Comparison of ENCODE assay signal across 1 cellular context in the genomic region with DNA sequence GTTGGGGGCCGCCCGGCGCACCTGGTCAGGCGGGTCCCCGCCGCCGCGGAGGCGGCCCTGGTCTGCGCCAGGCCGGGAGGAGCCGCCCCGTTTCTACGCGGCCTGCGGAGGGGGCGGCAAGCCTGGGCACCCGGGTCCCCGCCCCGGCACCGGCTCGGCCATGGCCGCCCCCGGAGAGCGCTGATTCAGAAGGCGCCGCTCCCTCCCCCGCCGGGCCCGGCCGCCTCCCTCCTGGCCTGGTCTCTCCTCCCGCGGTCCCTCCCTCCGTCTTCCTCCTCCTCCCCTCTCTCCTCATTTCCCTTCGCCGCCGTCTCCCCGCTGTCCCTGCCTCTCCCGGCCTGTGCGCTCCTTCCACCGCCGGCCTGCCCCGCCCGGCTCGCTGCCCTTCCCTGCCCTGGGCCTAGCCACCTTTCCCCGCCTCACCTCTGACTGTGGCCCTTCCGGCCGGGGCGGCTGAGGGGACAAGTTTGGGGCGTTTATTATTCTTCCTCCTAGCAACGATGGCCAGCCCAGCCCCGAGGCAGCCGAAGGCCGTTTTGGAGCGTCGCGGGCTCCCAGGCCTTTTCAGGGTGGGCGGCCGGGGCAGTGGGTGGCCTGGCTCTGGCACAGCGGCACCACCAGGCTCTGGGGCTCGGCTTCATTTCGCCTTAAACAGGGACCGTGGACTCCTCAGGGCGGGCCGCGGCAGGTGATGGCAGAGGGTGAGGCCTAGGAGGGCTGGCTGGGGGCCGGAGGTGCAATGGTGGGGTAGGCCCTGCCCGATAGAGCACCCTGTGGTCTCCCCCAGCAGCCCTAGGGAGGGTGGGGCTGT.
A peak's percentile ranks its signal among the peaks of the same experiment; 100 is the strongest.
TF ChIP-seq lines count a peak whose summit lies in the region.

No MANE protein-coding gene starts in this region.

TF ChIP-seq in WTC11, 78 proteins besides CTCF, POLR2A, EP300 and RAD21 (continued from another document):
- TF ChIP-seq, protein P1, sequence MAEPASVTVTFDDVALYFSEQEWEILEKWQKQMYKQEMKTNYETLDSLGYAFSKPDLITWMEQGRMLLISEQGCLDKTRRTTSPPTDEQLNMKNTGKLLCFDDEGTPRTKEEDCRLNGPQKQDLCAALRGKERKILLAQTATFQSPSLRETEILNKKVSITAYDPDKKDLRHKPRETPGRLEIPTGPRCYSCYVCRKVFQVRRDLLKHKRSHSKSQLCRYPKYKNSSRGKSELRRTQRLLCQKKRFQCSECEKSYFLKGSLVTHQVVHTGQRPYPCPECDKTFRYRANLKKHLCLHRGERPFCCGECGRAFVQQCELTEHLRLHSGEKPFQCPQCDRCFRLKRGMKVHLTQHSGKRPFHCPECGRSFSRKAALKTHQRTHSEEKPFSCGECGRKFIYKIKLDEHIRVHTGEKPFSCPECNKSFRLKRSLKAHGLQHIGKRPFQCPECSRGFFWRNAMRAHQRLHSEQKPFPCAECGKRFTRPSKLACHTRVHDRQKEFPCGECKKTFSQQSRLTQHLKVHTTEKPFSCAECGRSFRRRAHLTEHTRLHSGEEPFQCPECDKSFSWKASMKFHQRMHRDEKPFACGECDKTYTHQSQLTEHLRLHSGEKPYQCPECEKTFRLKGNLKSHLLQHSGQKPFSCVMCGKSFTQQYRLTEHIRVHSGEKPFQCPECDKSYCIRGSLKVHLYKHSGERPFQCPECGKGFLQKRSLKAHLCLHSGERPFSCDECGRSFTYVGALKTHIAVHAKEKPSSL (CRISPR knock-in tag; conservative IDR thresholded peaks at IDR 0.05): no peak
- TF ChIP-seq OVOL2 (CRISPR knock-in tag; IDR thresholded peaks at IDR 0.05; ENCODE audit: borderline replicate concordance) (no peak), ZNF138 (CRISPR knock-in tag; conservative IDR thresholded peaks at IDR 0.05) (no peak), E2F5 (CRISPR knock-in tag; IDR thresholded peaks at IDR 0.05) (no peak), ZNF281 (CRISPR knock-in tag; IDR thresholded peaks at IDR 0.05) (no peak), NFYB (CRISPR knock-in tag; conservative IDR thresholded peaks at IDR 0.05; ENCODE audit: low read depth) (no peak), ZMAT4 (CRISPR knock-in tag; IDR thresholded peaks at IDR 0.05) (no peak), GTF2I (CRISPR knock-in tag; conservative IDR thresholded peaks at IDR 0.05) (no peak), CREB1 (CRISPR knock-in tag; IDR thresholded peaks at IDR 0.05) (no peak), ESRRA (CRISPR knock-in tag; IDR thresholded peaks at IDR 0.05; ENCODE audit: borderline replicate concordance) (no peak), KAT7 (CRISPR knock-in tag; IDR thresholded peaks at IDR 0.05; ENCODE audit: borderline replicate concordance) (0 out of 2 replicates have a peak, but pooled peaks have one; percentile 45), PRRX2 (CRISPR knock-in tag; IDR thresholded peaks at IDR 0.05) (no peak), SMAD4 (CRISPR knock-in tag; IDR thresholded peaks at IDR 0.05) (no peak), GRHL2 (CRISPR knock-in tag; IDR thresholded peaks at IDR 0.05; ENCODE audit: insufficient replicate concordance, severe bottlenecking) (no peak), ZNF423 (CRISPR knock-in tag; IDR thresholded peaks at IDR 0.05) (no peak), ZNF396 (CRISPR knock-in tag; IDR thresholded peaks at IDR 0.05; ENCODE audit: borderline replicate concordance) (no peak), TCF7 (CRISPR knock-in tag; IDR thresholded peaks at IDR 0.05; ENCODE audit: low read depth) (no peak), MYBL2 (CRISPR knock-in tag; IDR thresholded peaks at IDR 0.05) (no peak), SP1 (CRISPR knock-in tag; conservative IDR thresholded peaks at IDR 0.05) (no peak), MXD4 (CRISPR knock-in tag; IDR thresholded peaks at IDR 0.05; ENCODE audit: borderline replicate concordance) (no peak), NFE2L1 (CRISPR knock-in tag; IDR thresholded peaks at IDR 0.05) (0 out of 2 replicates have a peak, but pooled peaks have one; percentile 33), ZNF317 (CRISPR knock-in tag; IDR thresholded peaks at IDR 0.05; ENCODE audit: borderline replicate concordance, low read depth) (no peak), NR1H2 (CRISPR knock-in tag; IDR thresholded peaks at IDR 0.05) (no peak), MLX (CRISPR knock-in tag; IDR thresholded peaks at IDR 0.05) (no peak), AR (CRISPR knock-in tag; IDR thresholded peaks at IDR 0.05) (no peak)
- TF ChIP-seq, protein P2, sequence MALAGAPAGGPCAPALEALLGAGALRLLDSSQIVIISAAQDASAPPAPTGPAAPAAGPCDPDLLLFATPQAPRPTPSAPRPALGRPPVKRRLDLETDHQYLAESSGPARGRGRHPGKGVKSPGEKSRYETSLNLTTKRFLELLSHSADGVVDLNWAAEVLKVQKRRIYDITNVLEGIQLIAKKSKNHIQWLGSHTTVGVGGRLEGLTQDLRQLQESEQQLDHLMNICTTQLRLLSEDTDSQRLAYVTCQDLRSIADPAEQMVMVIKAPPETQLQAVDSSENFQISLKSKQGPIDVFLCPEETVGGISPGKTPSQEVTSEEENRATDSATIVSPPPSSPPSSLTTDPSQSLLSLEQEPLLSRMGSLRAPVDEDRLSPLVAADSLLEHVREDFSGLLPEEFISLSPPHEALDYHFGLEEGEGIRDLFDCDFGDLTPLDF (CRISPR knock-in tag; IDR thresholded peaks at IDR 0.05): no peak
- TF ChIP-seq, protein P3, sequence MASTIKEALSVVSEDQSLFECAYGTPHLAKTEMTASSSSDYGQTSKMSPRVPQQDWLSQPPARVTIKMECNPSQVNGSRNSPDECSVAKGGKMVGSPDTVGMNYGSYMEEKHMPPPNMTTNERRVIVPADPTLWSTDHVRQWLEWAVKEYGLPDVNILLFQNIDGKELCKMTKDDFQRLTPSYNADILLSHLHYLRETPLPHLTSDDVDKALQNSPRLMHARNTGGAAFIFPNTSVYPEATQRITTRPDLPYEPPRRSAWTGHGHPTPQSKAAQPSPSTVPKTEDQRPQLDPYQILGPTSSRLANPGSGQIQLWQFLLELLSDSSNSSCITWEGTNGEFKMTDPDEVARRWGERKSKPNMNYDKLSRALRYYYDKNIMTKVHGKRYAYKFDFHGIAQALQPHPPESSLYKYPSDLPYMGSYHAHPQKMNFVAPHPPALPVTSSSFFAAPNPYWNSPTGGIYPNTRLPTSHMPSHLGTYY (CRISPR knock-in tag; IDR thresholded peaks at IDR 0.05): no peak
- TF ChIP-seq, protein P4, sequence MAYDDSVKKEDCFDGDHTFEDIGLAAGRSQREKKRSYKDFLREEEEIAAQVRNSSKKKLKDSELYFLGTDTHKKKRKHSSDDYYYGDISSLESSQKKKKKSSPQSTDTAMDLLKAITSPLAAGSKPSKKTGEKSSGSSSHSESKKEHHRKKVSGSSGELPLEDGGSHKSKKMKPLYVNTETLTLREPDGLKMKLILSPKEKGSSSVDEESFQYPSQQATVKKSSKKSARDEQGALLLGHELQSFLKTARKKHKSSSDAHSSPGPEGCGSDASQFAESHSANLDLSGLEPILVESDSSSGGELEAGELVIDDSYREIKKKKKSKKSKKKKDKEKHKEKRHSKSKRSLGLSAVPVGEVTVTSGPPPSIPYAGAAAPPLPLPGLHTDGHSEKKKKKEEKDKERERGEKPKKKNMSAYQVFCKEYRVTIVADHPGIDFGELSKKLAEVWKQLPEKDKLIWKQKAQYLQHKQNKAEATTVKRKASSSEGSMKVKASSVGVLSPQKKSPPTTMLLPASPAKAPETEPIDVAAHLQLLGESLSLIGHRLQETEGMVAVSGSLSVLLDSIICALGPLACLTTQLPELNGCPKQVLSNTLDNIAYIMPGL (CRISPR knock-in tag; IDR thresholded peaks at IDR 0.05): peak; percentile 62; the same call in 1 of the 2 replicates
TF ChIP-seq in WTC11: peak in this region for 4.
